Comparison of ENCODE assay signal across 17 cellular contexts in the genomic region with DNA sequence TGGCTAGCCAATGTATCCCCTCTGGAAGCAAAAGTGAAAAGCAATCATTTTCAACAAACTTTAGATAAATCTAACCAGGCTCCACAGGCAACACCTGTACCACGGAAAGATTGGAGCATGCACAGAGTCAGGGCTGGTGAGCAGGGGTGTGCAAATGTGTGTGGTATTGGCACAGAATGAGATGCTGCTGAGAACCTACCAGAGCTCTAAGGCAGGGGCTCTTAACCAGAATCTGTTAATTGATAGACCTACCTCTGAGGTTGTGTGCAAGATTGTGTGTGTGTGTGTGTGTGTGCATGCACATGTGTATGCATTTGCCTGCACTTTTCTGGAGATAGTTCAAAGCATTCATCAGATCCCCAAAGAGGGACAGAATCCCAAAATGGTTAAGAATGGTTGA.
"Had no signal": no experiment of that assay in that cellular context is flagged by ENCODE, and none has a peak within 500 bp of the region (broad histone marks: within the 10 kb centered on the region; RNA-seq: fewer than 3 reads in every experiment).

No MANE protein-coding gene starts in this region.

- H3K27me3 ChIP-seq: right atrium auricular region had no signal

- H3K36me3 Mint-ChIP-seq: mesothelial cell of epicardium had no signal

- H3K9me3 Mint-ChIP-seq: activated CD4-positive, alpha-beta T cell treated with anti-CD3 and anti-CD28 coated beads, Interleukin-2, amount 10 ng/mL, durations not matched to agents 7 days and 5 days; activated T-cell treated with anti-CD3 and anti-CD28 coated beads, Interleukin-2, amount 50 U/mL, for 24 hours had no signal

- DNase-seq: activated CD4-positive, alpha-beta T cell treated with anti-CD3 and anti-CD28 coated beads, Interleukin-2, amount 10 ng/mL, durations not matched to agents 7 days and 5 days; activated CD8-positive, alpha-beta T cell treated with anti-CD3 and anti-CD28 coated beads, Interleukin-2, amount 10 ng/mL, durations not matched to agents 7 days and 5 days; activated naive CD4-positive, alpha-beta T cell treated with Interleukin-2 at 50 U/mL for 16 hours; activated naive CD8-positive, alpha-beta T cell treated with anti-CD3 and anti-CD28 coated beads, Interleukin-2, amount 10 ng/mL, durations not matched to agents 7 days and 5 days; activated T-cell treated with anti-CD3 and anti-CD28 coated beads, Interleukin-2, amount 50 U/mL, for 24 hours; endodermal cell; foreskin fibroblast; glutamatergic neuron; T-helper 1 cell; T1000 had no signal

- H3K4me1 ChIP-seq: prostate gland had no signal

- H3K4me1 Mint-ChIP-seq: endodermal cell, mesothelial cell of epicardium, neural crest cell had no signal

- H3K9me3 ChIP-seq: prostate gland, right atrium auricular region had no signal

- ATAC-seq: activated CD8-positive, alpha-beta T cell treated with anti-CD3 and anti-CD28 coated beads, Interleukin-2, amount 10 ng/mL, durations not matched to agents 7 days and 5 days had no signal

- H3K36me3 ChIP-seq: prostate gland, right atrium auricular region had no signal

- H3K4me3 Mint-ChIP-seq: activated CD4-positive, alpha-beta T cell treated with anti-CD3 and anti-CD28 coated beads, Interleukin-2, amount 10 ng/mL, durations not matched to agents 7 days and 5 days; activated CD8-positive, alpha-beta T cell treated with anti-CD3 and anti-CD28 coated beads, Interleukin-2, amount 10 ng/mL, durations not matched to agents 7 days and 5 days; activated naive CD8-positive, alpha-beta T cell treated with anti-CD3 and anti-CD28 coated beads, Interleukin-2, amount 10 ng/mL, durations not matched to agents 7 days and 5 days; activated T-cell treated with anti-CD3 and anti-CD28 coated beads, Interleukin-2, amount 50 U/mL, for 24 hours; endodermal cell; mesothelial cell of epicardium; neural crest cell had no signal

- H3K27ac Mint-ChIP-seq: activated CD4-positive, alpha-beta T cell treated with anti-CD3 and anti-CD28 coated beads, Interleukin-2, amount 10 ng/mL, durations not matched to agents 7 days and 5 days; activated CD8-positive, alpha-beta T cell treated with anti-CD3 and anti-CD28 coated beads, Interleukin-2, amount 10 ng/mL, durations not matched to agents 7 days and 5 days; activated naive CD8-positive, alpha-beta T cell treated with anti-CD3 and anti-CD28 coated beads, Interleukin-2, amount 10 ng/mL, durations not matched to agents 7 days and 5 days; activated T-helper 2 cell treated with anti-CD3 and anti-CD28 coated beads, Interferon-gamma antibody, Interleukin-2, Interleukin-4, amounts not matched to agents 10 μg/mL and 5 μg/mL and 100 μg/mL, durations not matched to agents 14 hours and 24 hours and 36 hours; endodermal cell; mesothelial cell of epicardium had no signal

- H3K27ac ChIP-seq: epithelial cell of prostate, prostate gland, right atrium auricular region had no signal

- H3K4me3 ChIP-seq: lung, prostate gland, right atrium auricular region had no signal

- H3K27me3 Mint-ChIP-seq: activated CD4-positive, alpha-beta T cell treated with anti-CD3 and anti-CD28 coated beads, Interleukin-2, amount 10 ng/mL, durations not matched to agents 7 days and 5 days; activated T-cell treated with anti-CD3 and anti-CD28 coated beads, Interleukin-2, amount 50 U/mL, for 24 hours had no signal
